In genomic region chr7:99374121-99375064, GRCh38 we compare ENCODE assay signal across 8 cellular contexts. TPM values are rescaled to one million over a fixed set of nuclear protein-coding genes. Genes with fewer than 3 reads are reported as not detected.
A peak's percentile ranks its signal among the peaks of the same experiment; 100 is the strongest.
DNase-seq lines count a peak whose midpoint lies in the region; TF ChIP-seq lines count a peak whose summit lies in the region.

Gene ARPC1B (plus strand): TSS chr7:99374730. CDS start chr7:99385715, 10,985 bp downstream.

- WGBS in iPS DF 6.9 (ENCODE audit: insufficient coverage, insufficient read length), result no CpG with 5 or more reads among the region's 94 CpGs

- H3K4me1 ChIP-seq in iPS DF 6.9 (ENCODE audit: control insufficient read depth, insufficient read depth, low read length) (no peaks in the 10 kb centered on the region), skeletal muscle tissue (ENCODE audit: control insufficient read depth in 3 of 3, insufficient read depth in 3 of 3, low read length in 3 of 3) (peaks cover 12 to 14% (median 14%) of the 10 kb centered on the region in 3 donors)

- peak within 1 kb of the TSS in 2 of 3 donors; percentile 56 to 62 for H3K9ac ChIP-seq in skeletal muscle tissue (ENCODE audit: low read depth in 1 of 3, low read length in 3 of 3)

- no peak within 1 kb of the TSS for H3K27ac ChIP-seq in iPS DF 6.9 (ENCODE audit: low read length)
- H3K27ac ChIP-seq in skeletal muscle tissue (ENCODE audit: low read depth, low read length), result peak within 1 kb of the TSS; percentile 82

- H3K9me3 ChIP-seq in iPS DF 6.9 (ENCODE audit: control insufficient read depth, insufficient read depth, low read length), result no peaks in the 10 kb centered on the region
- no peaks in the 10 kb centered on the region for H3K9me3 ChIP-seq in skeletal muscle tissue (ENCODE audit: control insufficient read depth in 3 of 3, low read length in 3 of 3)

- TF ChIP-seq CTCF in LNCaP clone FGC (IDR thresholded peaks at IDR 0.05; ENCODE audit: control insufficient read depth, extremely low read depth, insufficient read depth), result no peak

- H3K27me3 ChIP-seq in iPS DF 6.9 (ENCODE audit: control insufficient read depth, insufficient read depth, low read length) (no peaks in the 10 kb centered on the region), skeletal muscle tissue (ENCODE audit: control insufficient read depth in 3 of 3, insufficient read depth in 3 of 3, low read length in 3 of 3) (no peaks in the 10 kb centered on the region)

- H3K36me3 ChIP-seq in iPS DF 6.9 (ENCODE audit: control insufficient read depth, insufficient read depth, low read length) (no peaks in the 10 kb centered on the region), skeletal muscle tissue (ENCODE audit: control insufficient read depth in 3 of 3, insufficient read depth in 3 of 3, low read length in 3 of 3) (no peaks in the 10 kb centered on the region)

- DNase-seq in GOT3 (lab: John Stamatoyannopoulos, UW) (peak; percentile 49), LNCaP clone FGC (ENCODE audit: low read depth) (no peak), T-helper 9 cell (peak; percentile 79), astrocyte of the hippocampus (ENCODE audit: low read depth, low spot score) (peak; percentile 86), iPS DF 6.9 (ENCODE audit: low read depth, low spot score) (no peak), cerebellar nuclear complex (lab: John Stamatoyannopoulos, UW) (no peak)

- peak within 1 kb of the TSS; percentile 79 for H3K4me3 ChIP-seq in GM08714 (ENCODE audit: low read length)
- H3K4me3 ChIP-seq in LNCaP clone FGC (ENCODE audit: low read depth, low read length), result peak within 1 kb of the TSS; percentile 72
- H3K4me3 ChIP-seq in iPS DF 6.9 (ENCODE audit: low read length), result peak within 1 kb of the TSS; percentile 79
- peak within 1 kb of the TSS; percentile 56 to 68 (median 64) for H3K4me3 ChIP-seq in skeletal muscle tissue (ENCODE audit: low read length in 3 of 3)

RNA-seq across cellular contexts. Expression of gene ARPC1B, which starts in this region (rescaled TPM):
- total RNA-seq in skeletal muscle tissue, result 44.9 TPM

Comparison
In these comparisons a context has a peak if more than half of its experiments do, and no peak if none do; other contexts are left out.
1. DNase-seq: peak in GOT3 (single experiment), T-helper 9 cell (single experiment) and astrocyte of the hippocampus (single experiment); none in LNCaP clone FGC (single experiment), iPS DF 6.9 (single experiment) and cerebellar nuclear complex (0 of 2).
2. Peak in every context shown above with its lines, with median percentiles within 50 percentile points of each other: H3K4me3 ChIP-seq.